22 cellular contexts compared by ENCODE assay signal in the genomic region with DNA sequence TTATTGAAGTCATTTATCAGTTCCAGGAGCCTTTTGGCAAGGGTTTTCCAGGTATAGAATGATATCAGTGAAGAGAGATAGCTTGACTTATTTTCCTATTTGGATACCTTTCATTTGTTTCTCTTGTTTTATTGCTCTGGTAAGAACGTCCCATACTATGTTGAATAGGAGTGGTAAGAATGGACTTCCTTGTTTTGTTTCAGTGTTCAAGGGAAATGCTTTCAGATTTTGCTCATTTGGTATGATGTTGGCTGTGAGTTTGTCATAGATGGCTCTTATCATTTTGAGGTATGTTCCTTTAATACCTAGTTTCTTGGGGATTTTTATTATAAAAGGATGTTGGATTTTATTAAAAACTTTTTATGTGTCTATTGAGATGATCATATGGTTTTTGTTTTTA.
DNase-seq lines count a peak whose midpoint lies in the region; ATAC-seq and FAIRE-seq lines count a peak whose summit lies in the region.
"Had no signal": no experiment of that assay in that cellular context is flagged by ENCODE, and none has a peak within 500 bp of the region (broad histone marks: within the 10 kb centered on the region; RNA-seq: fewer than 3 reads in every experiment).

No MANE protein-coding gene starts in this region.

- ATAC-seq in left colon (peak; percentile 60), GM18519 (IDR thresholded peaks at IDR 0.05; ENCODE audit: low FRiP score, unreplicated experiment) (no peak)
- ATAC-seq: A549, GM12878 had no signal

- intact Hi-C loops in left colon (cut with DNase I, micrococcal nuclease), result no loop called here

- peak; percentile 26 for FAIRE-seq in GM18507 (lab: Jason Lieb, UNC)
- FAIRE-seq: A549, D721Med, GM12878, H54 had no signal

- DNase-seq in GM18507 (ENCODE audit: extremely low spot score, insufficient read length, low read depth) (no peak), dermis blood vessel endothelial cell (peak; percentile 57), left colon (no peak), NCI-H187 treated with DMSO at 0.1 percent for 48 hours (lab: John Stamatoyannopoulos, UW) (no peak)
- DNase-seq in stimulated activated naive CD4-positive, alpha-beta T cell (lab: John Stamatoyannopoulos, UW), result no peak
- DNase-seq: 8988T; ACHN; AML-193; BE2C; CD4-positive, alpha-beta T cell; CD8-positive, alpha-beta memory T cell; DMS 273 treated with DMSO at 0.1 percent for 48 hours; DMS79; EL; GDM1; GOT3; HFFc6 had no signal
